Comparison of ENCODE assay signal across 31 cellular contexts in genomic region chr5:168204165-168204564, GRCh38.
"Had no signal": no experiment of that assay in that cellular context is flagged by ENCODE, and none has a peak within 500 bp of the region (broad histone marks: within the 10 kb centered on the region; RNA-seq: fewer than 3 reads in every experiment).

No MANE protein-coding gene starts in this region.

- H3K27me3 ChIP-seq: brain microvascular endothelial cell, dorsolateral prefrontal cortex, esophagus muscularis mucosa, foreskin keratinocyte, gastrocnemius medialis had no signal

- H3K27ac Mint-ChIP-seq: activated CD4-positive, alpha-beta memory T cell treated with anti-CD3 and anti-CD28 coated beads, Interleukin-2, amount 10 ng/mL, durations not matched to agents 7 days and 5 days; activated CD4-positive, alpha-beta T cell treated with anti-CD3 and anti-CD28 coated beads, Interleukin-2, amount 10 ng/mL, durations not matched to agents 7 days and 5 days; activated naive CD8-positive, alpha-beta T cell; activated T-helper 17 cell treated with anti-CD3 and anti-CD28 coated beads, Interleukin-2, amount 50 U/mL, for 72 hours; dendritic cell treated with granulocyte-macrophage colony-stimulating factor and Interleukin-4, amounts not matched to agents 40 ng/mL and 50 ng/mL, for 4 days; T-helper 17 cell; T-helper 2 cell treated with Interferon-gamma antibody and Interleukin-4, amounts not matched to agents 5 μg/mL and 100 μg/mL, for 36 hours had no signal

- H3K4me3 Mint-ChIP-seq: activated CD4-positive, alpha-beta memory T cell treated with anti-CD3 and anti-CD28 coated beads, Interleukin-2, amount 10 ng/mL, durations not matched to agents 7 days and 5 days; activated CD4-positive, alpha-beta T cell treated with anti-CD3 and anti-CD28 coated beads, Interleukin-2, amount 10 ng/mL, durations not matched to agents 7 days and 5 days; activated naive CD8-positive, alpha-beta T cell; activated T-cell treated with anti-CD3 and anti-CD28 coated beads, Interleukin-2, amount 50 U/mL, for 4 hours; activated T-helper 17 cell treated with anti-CD3 and anti-CD28 coated beads, Interleukin-2, amount 50 U/mL, for 72 hours; central memory CD8-positive, alpha-beta T cell; dendritic cell treated with granulocyte-macrophage colony-stimulating factor and Interleukin-4, amounts not matched to agents 40 ng/mL and 50 ng/mL, for 4 days; T-helper 17 cell; T-helper 2 cell treated with Interferon-gamma antibody and Interleukin-4, amounts not matched to agents 5 μg/mL and 100 μg/mL, for 36 hours had no signal

- H3K36me3 ChIP-seq: brain microvascular endothelial cell, gastrocnemius medialis had no signal

- H3K27me3 Mint-ChIP-seq: activated naive CD8-positive, alpha-beta T cell; dendritic cell treated with granulocyte-macrophage colony-stimulating factor and Interleukin-4, amounts not matched to agents 40 ng/mL and 50 ng/mL, for 4 days had no signal

- H3K9me3 Mint-ChIP-seq: activated CD4-positive, alpha-beta memory T cell treated with anti-CD3 and anti-CD28 coated beads, Interleukin-2, amount 10 ng/mL, durations not matched to agents 7 days and 5 days; activated CD4-positive, alpha-beta T cell treated with anti-CD3 and anti-CD28 coated beads, Interleukin-2, amount 10 ng/mL, durations not matched to agents 7 days and 5 days; activated T-cell treated with anti-CD3 and anti-CD28 coated beads, Interleukin-2, amount 50 U/mL, for 4 hours; activated T-helper 17 cell treated with anti-CD3 and anti-CD28 coated beads, Interleukin-2, amount 50 U/mL, for 72 hours; central memory CD8-positive, alpha-beta T cell; dendritic cell treated with granulocyte-macrophage colony-stimulating factor and Interleukin-4, amounts not matched to agents 40 ng/mL and 50 ng/mL, for 4 days; T-helper 2 cell treated with Interferon-gamma antibody and Interleukin-4, amounts not matched to agents 5 μg/mL and 100 μg/mL, for 36 hours had no signal

- H3K4me1 ChIP-seq: esophagus muscularis mucosa, gastrocnemius medialis had no signal

- FAIRE-seq: astrocyte, bronchial epithelial cell had no signal

- H3K36me3 Mint-ChIP-seq: activated naive CD8-positive, alpha-beta T cell had no signal

- H3K27ac ChIP-seq: brain microvascular endothelial cell, coronary artery, dorsolateral prefrontal cortex, esophagus muscularis mucosa, foreskin keratinocyte, gastrocnemius medialis had no signal

- DNase-seq: activated CD4-positive, alpha-beta memory T cell treated with anti-CD3 and anti-CD28 coated beads, Interleukin-2, amount 10 ng/mL, durations not matched to agents 7 days and 5 days; activated CD4-positive, alpha-beta T cell treated with anti-CD3 and anti-CD28 coated beads for 1 hour; activated CD4-positive, alpha-beta T cell treated with anti-CD3 and anti-CD28 coated beads for 4 hours; activated CD4-positive, alpha-beta T cell treated with anti-CD3 and anti-CD28 coated beads, Interleukin-2, amount 10 ng/mL, durations not matched to agents 7 days and 5 days; activated CD4-positive, alpha-beta T cell treated with anti-CD3 and anti-CD28 coated beads, Interleukin-2, amount 50 U/mL, for 4 hours; activated effector memory CD4-positive, alpha-beta T cell treated with Interleukin-2 at 50 U/mL for 16 hours; activated gamma-delta T cell treated with Interleukin-2 at 50 U/mL for 16 hours; activated naive CD4-positive, alpha-beta T cell treated with anti-CD3 and anti-CD28 coated beads, Interleukin-2, amount 50 U/mL, for 16 hours; activated naive CD4-positive, alpha-beta T cell treated with Interleukin-2 at 50 U/mL for 16 hours; activated T-cell treated with anti-CD3 and anti-CD28 coated beads, Interleukin-2, amount 50 U/mL, for 4 hours; amniotic stem cell; anterior cingulate cortex; brain microvascular endothelial cell; dorsolateral prefrontal cortex; effector memory CD4-positive, alpha-beta T cell; erythroblast; foreskin keratinocyte; gastrocnemius medialis; glutamatergic neuron; T-helper 1 cell; T-helper 17 cell; T1000 had no signal

- H3K4me3 ChIP-seq: coronary artery, dorsolateral prefrontal cortex, esophagus muscularis mucosa, gastrocnemius medialis had no signal

- H3K4me1 Mint-ChIP-seq: activated CD4-positive, alpha-beta memory T cell treated with anti-CD3 and anti-CD28 coated beads, Interleukin-2, amount 10 ng/mL, durations not matched to agents 7 days and 5 days; activated CD4-positive, alpha-beta T cell treated with anti-CD3 and anti-CD28 coated beads, Interleukin-2, amount 10 ng/mL, durations not matched to agents 7 days and 5 days; activated T-helper 17 cell treated with anti-CD3 and anti-CD28 coated beads, Interleukin-2, amount 50 U/mL, for 72 hours; central memory CD8-positive, alpha-beta T cell; T-helper 17 cell had no signal

- H3K9me3 ChIP-seq: esophagus muscularis mucosa, gastrocnemius medialis had no signal
